In the genomic region with DNA sequence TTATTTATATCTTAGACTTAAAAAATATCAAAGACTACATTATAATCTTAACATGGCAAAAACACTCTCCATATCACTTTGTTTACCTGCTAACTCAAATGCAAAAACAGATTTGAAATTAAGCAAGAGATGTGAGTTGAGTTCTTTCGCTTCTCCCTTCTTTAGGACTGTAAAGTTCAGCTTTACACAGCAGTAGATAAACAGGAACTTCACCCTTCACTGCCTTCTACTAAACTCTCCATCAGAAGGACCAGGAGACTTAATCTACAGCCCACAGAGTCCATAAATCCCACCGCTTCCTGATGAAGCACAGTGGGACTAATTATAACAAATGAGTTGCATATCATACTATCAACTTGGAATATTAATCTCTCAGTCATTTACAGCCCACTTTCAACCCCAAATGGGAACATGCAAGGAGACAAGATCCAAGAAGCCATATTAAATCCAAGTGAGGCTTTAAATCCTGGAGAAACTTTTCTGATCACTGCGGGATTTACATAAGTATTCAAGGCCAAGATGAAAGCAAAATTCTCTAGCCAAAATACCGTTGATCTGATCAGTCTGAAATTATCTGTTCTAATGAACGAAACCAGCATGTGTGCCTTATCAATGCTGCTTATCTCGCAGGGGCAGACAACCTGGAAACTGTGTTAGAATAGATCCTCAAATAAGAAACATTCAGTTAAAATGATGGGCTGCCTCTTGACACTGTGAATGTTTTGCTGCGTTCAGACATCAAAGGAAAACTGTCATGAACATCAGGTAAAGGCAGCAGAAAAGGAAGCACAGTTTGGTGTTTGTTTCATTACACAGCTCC, we compare ENCODE assay signal across 8 cellular contexts. TPM values are rescaled to one million over a fixed set of nuclear protein-coding genes. Genes with fewer than 3 reads are reported as not detected.
A peak's percentile ranks its signal among the peaks of the same experiment; 100 is the strongest.
DNase-seq lines count a peak whose midpoint lies in the region; ATAC-seq, FAIRE-seq and TF ChIP-seq lines count a peak whose summit lies in the region.

No MANE protein-coding gene starts in this region.

- H3K4me3 ChIP-seq in kidney (ENCODE audit: low read length in 2 of 2): peak overlapping the region; percentile 79 to 93
- peak overlapping the region; percentile 75 to 89 (median 79) for H3K4me3 ChIP-seq in subcutaneous abdominal adipose tissue (ENCODE audit: low read depth in 1 of 5, low read length in 5 of 5)

- intact Hi-C loops in kidney (cut with DNase I): no loop called here
- intact Hi-C loops in head of caudate nucleus (cut with DNase I): no loop called here
- intact Hi-C loops in posterior vena cava (cut with DNase I): no loop called here

- no peak for TF ChIP-seq CTCF in kidney (IDR thresholded peaks at IDR 0.05; ENCODE audit: borderline replicate concordance, extremely low read depth, insufficient read depth)

- peaks cover 28% of the 10 kb centered on the region for H3K4me1 Mint-ChIP-seq in activated naive CD8-positive, alpha-beta T cell treated with anti-CD3 and anti-CD28 coated beads, Interleukin-2, amount 10 ng/mL, durations not matched to agents 7 days and 5 days

- peak overlapping the region; percentile 85 for H3K27ac Mint-ChIP-seq in activated naive CD8-positive, alpha-beta T cell treated with anti-CD3 and anti-CD28 coated beads, Interleukin-2, amount 10 ng/mL, durations not matched to agents 7 days and 5 days

- no peaks in the 10 kb centered on the region for H3K27me3 ChIP-seq in subcutaneous abdominal adipose tissue (ENCODE audit: control insufficient read depth in 5 of 5, insufficient read depth in 4 of 5, low read length in 5 of 5)

- POLR2A ChIA-PET in activated naive CD8-positive, alpha-beta T cell treated with anti-CD3 and anti-CD28 coated beads, Interleukin-2, amount 10 ng/mL, durations not matched to agents 7 days and 5 days (lab: Charles Lee): interaction anchor here (2.0 kb wide), 1 partner anchor 27 kb away, joined by 7 read pairs; a partner anchor contains a TSS

- H3K9ac ChIP-seq in kidney (ENCODE audit: low read length in 2 of 2): peak overlapping the region; percentile 76
- H3K9ac ChIP-seq in subcutaneous abdominal adipose tissue (ENCODE audit: low read length in 5 of 5): peak overlapping the region; percentile 71 to 84 (median 77)

- FAIRE-seq in kidney (lab: Jason Lieb, UNC): no peak

- H3K27me3 Mint-ChIP-seq in activated naive CD8-positive, alpha-beta T cell treated with anti-CD3 and anti-CD28 coated beads, Interleukin-2, amount 10 ng/mL, durations not matched to agents 7 days and 5 days: no peaks in the 10 kb centered on the region

- H3K36me3 ChIP-seq in kidney (ENCODE audit: control insufficient read depth in 1 of 2, insufficient read depth in 2 of 2, low read length in 2 of 2): no peaks in the 10 kb centered on the region
- peaks cover 0 to under 1% (median 0%) of the 10 kb centered on the region in 5 donors for H3K36me3 ChIP-seq in subcutaneous abdominal adipose tissue (ENCODE audit: control insufficient read depth in 5 of 5, insufficient read depth in 5 of 5, low read length in 5 of 5)

- H3K4me1 ChIP-seq in kidney (ENCODE audit: control insufficient read depth in 1 of 2, insufficient read depth in 1 of 2, low read depth in 1 of 2, low read length in 2 of 2) (peaks cover 18 to 20% of the 10 kb centered on the region in 2 donors), subcutaneous abdominal adipose tissue (ENCODE audit: control insufficient read depth in 5 of 5, insufficient read depth in 5 of 5, low read length in 5 of 5) (peaks cover 0 to 32% (median 26%) of the 10 kb centered on the region in 5 donors)

- H3K27ac ChIP-seq in kidney (ENCODE audit: low read depth in 2 of 2, low read length in 2 of 2): peak overlapping the region; percentile 26 to 80
- H3K27ac ChIP-seq in subcutaneous abdominal adipose tissue (ENCODE audit: low read depth, low read length): peak overlapping the region; percentile 48

- H3K4me3 Mint-ChIP-seq in activated naive CD8-positive, alpha-beta T cell treated with anti-CD3 and anti-CD28 coated beads, Interleukin-2, amount 10 ng/mL, durations not matched to agents 7 days and 5 days: peak overlapping the region; percentile 96

- peaks cover 10% of the 10 kb centered on the region for H3K36me3 Mint-ChIP-seq in activated naive CD8-positive, alpha-beta T cell treated with anti-CD3 and anti-CD28 coated beads, Interleukin-2, amount 10 ng/mL, durations not matched to agents 7 days and 5 days

- H3K9me3 ChIP-seq in kidney (ENCODE audit: control insufficient read depth in 1 of 2, low read length in 2 of 2): no peaks in the 10 kb centered on the region
- no peaks in the 10 kb centered on the region for H3K9me3 ChIP-seq in subcutaneous abdominal adipose tissue (ENCODE audit: control insufficient read depth in 5 of 5, low read length in 5 of 5)

- DNase-seq in ELR (ENCODE audit: low read depth): peak; percentile 20
- peak; percentile 12 for DNase-seq in HuH-7 (ENCODE audit: low spot score)
- DNase-seq in activated naive CD8-positive, alpha-beta T cell treated with anti-CD3 and anti-CD28 coated beads, Interleukin-2, amount 10 ng/mL, durations not matched to agents 7 days and 5 days: no peak
- no peak for DNase-seq in kidney
- DNase-seq in head of caudate nucleus: no peak
- DNase-seq in activated CD4-positive, CD25-positive, alpha-beta regulatory T cell (lab: John Stamatoyannopoulos, UW): no peak
- DNase-seq in posterior vena cava (ENCODE audit: low spot score): no peak

- ATAC-seq in activated naive CD8-positive, alpha-beta T cell treated with anti-CD3 and anti-CD28 coated beads, Interleukin-2, amount 10 ng/mL, durations not matched to agents 7 days and 5 days (ENCODE audit: low read depth): no peak

- no peaks in the 10 kb centered on the region for H3K9me3 Mint-ChIP-seq in activated naive CD8-positive, alpha-beta T cell treated with anti-CD3 and anti-CD28 coated beads, Interleukin-2, amount 10 ng/mL, durations not matched to agents 7 days and 5 days

RNA-seq across cellular contexts. Expression of a gene that starts 1.6 kb away (rescaled TPM):
- total RNA-seq in activated naive CD8-positive, alpha-beta T cell treated with anti-CD3 and anti-CD28 coated beads, Interleukin-2, amount 10 ng/mL, durations not matched to agents 7 days and 5 days: 10 to 100 TPM; 50.0 to 55.5 TPM
- 163 TPM for total RNA-seq in kidney
- polyA plus RNA-seq in kidney (ENCODE audit: insufficient read depth, low read depth, low replicate concordance): 143 TPM
- 100 to 1,000 TPM; 102 to 116 TPM for total RNA-seq in posterior vena cava

RNA-seq across cellular contexts. Expression of a gene that starts 27.3 kb away (rescaled TPM):
- total RNA-seq in activated naive CD8-positive, alpha-beta T cell treated with anti-CD3 and anti-CD28 coated beads, Interleukin-2, amount 10 ng/mL, durations not matched to agents 7 days and 5 days: 100 to 1,000 TPM; 200 to 204 TPM
- total RNA-seq in kidney: 117 TPM
- 47.1 TPM for polyA plus RNA-seq in kidney (ENCODE audit: insufficient read depth, low read depth, low replicate concordance)
- 10 to 100 TPM; 75.5 to 76.3 TPM for total RNA-seq in posterior vena cava

RNA-seq across cellular contexts. Expression of a gene that starts 27.6 kb away (rescaled TPM):
- 10 to 100 TPM; 39.3 to 39.6 TPM for total RNA-seq in activated naive CD8-positive, alpha-beta T cell treated with anti-CD3 and anti-CD28 coated beads, Interleukin-2, amount 10 ng/mL, durations not matched to agents 7 days and 5 days
- total RNA-seq in kidney (39.4 TPM), posterior vena cava (10 to 100 TPM; 33.8 to 35.2 TPM)
- 16.1 TPM for polyA plus RNA-seq in kidney (ENCODE audit: insufficient read depth, low read depth, low replicate concordance)

Comparison
In these comparisons a context has a peak if more than half of its experiments do, and no peak if none do; other contexts are left out.
1. DNase-seq: peak in ELR (single experiment) and HuH-7 (single experiment); none in activated naive CD8-positive, alpha-beta T cell treated with anti-CD3 and anti-CD28 coated beads, Interleukin-2, amount 10 ng/mL, durations not matched to agents 7 days and 5 days (single experiment), kidney (single experiment), head of caudate nucleus (0 of 42), activated CD4-positive, CD25-positive, alpha-beta regulatory T cell (0 of 4) and posterior vena cava (single experiment).